In genomic region chr10:70558295-70558694, GRCh38 we compare ENCODE assay signal across 16 cellular contexts. TPM values are rescaled to one million over a fixed set of nuclear protein-coding genes. Genes with fewer than 3 reads are reported as not detected.
DNase-seq lines count a peak whose midpoint lies in the region; ATAC-seq and TF ChIP-seq lines count a peak whose summit lies in the region.
"Had no signal": no experiment of that assay in that cellular context is flagged by ENCODE, and none has a peak within 500 bp of the region (broad histone marks: within the 10 kb centered on the region; RNA-seq: fewer than 3 reads in every experiment).

No MANE protein-coding gene starts in this region.

- DNase-seq in stimulated activated naive CD8-positive, alpha-beta T cell treated with anti-CD3 and anti-CD28 coated beads, Interleukin-15, amount 100 ng/mL, for 72 hours: no peak
- no peak for DNase-seq in glutamatergic neuron
- no peak for DNase-seq in neuronal stem cell (ENCODE audit: low spot score)
- no peak for DNase-seq in activated T-cell treated with anti-CD3 and anti-CD28 coated beads, Interleukin-2, amount 50 U/mL, for 72 hours
- no peak for DNase-seq in GM10266 (ENCODE audit: extremely low spot score)
- no peak for DNase-seq in MG63
- no peak for DNase-seq in uterus
- DNase-seq: cerebellar nuclear complex, GF-D8, NCI-H69 had no signal

- no peak overlapping the region for H2BK120ac ChIP-seq in neuronal stem cell (ENCODE audit: low read depth, low read length)

- H3K79me1 ChIP-seq in neuronal stem cell (ENCODE audit: low read depth, low read length): no peaks in the 10 kb centered on the region

- H3K9ac ChIP-seq in neuronal stem cell (ENCODE audit: low read depth, low read length, poor library complexity): no peak overlapping the region

- H3K18ac ChIP-seq in neuronal stem cell (ENCODE audit: low read length): no peak overlapping the region

- H2AK5ac ChIP-seq in neuronal stem cell (ENCODE audit: low read depth, low read length): no peak overlapping the region

- peak overlapping the region; percentile 71 for H3K27ac Mint-ChIP-seq in stimulated activated naive CD8-positive, alpha-beta T cell treated with anti-CD3 and anti-CD28 coated beads, Interleukin-15, Interleukin-2, amounts not matched to agents 100 ng/mL and 50 ng/mL, for 24 hours
- H3K27ac Mint-ChIP-seq in stimulated activated naive CD8-positive, alpha-beta T cell treated with anti-CD3 and anti-CD28 coated beads, Interleukin-15, amount 100 ng/mL, for 72 hours: no peak overlapping the region
- H3K27ac Mint-ChIP-seq in glutamatergic neuron (ENCODE audit: unreplicated experiment): peak overlapping the region; percentile 40
- no peak overlapping the region for H3K27ac Mint-ChIP-seq in activated T-cell treated with anti-CD3 and anti-CD28 coated beads, Interleukin-2, amount 50 U/mL, for 72 hours

- H3K9me3 ChIP-seq in neuronal stem cell (replicated peaks in 1 of 2; ENCODE audit: control insufficient read depth in 2 of 2, insufficient read depth in 1 of 2, low read depth in 1 of 2, low read length in 2 of 2): no peaks in the 10 kb centered on the region
- no peaks in the 10 kb centered on the region for H3K9me3 ChIP-seq in MG63
- no peaks in the 10 kb centered on the region for H3K9me3 ChIP-seq in uterus

- no peak overlapping the region for H3K4me2 ChIP-seq in neuronal stem cell (ENCODE audit: insufficient read depth, low read length, poor library complexity, severe bottlenecking)

- H3K4me1 Mint-ChIP-seq in stimulated activated naive CD8-positive, alpha-beta T cell treated with anti-CD3 and anti-CD28 coated beads, Interleukin-15, Interleukin-2, amounts not matched to agents 100 ng/mL and 50 ng/mL, for 24 hours (ENCODE audit: low read depth): peaks cover 41% of the 10 kb centered on the region
- H3K4me1 Mint-ChIP-seq in stimulated activated naive CD8-positive, alpha-beta T cell treated with anti-CD3 and anti-CD28 coated beads, Interleukin-15, amount 100 ng/mL, for 72 hours: peaks cover 39% of the 10 kb centered on the region
- H3K4me1 Mint-ChIP-seq in glutamatergic neuron (ENCODE audit: low read depth, unreplicated experiment): peaks cover 21% of the 10 kb centered on the region
- H3K4me1 Mint-ChIP-seq in activated T-cell treated with anti-CD3 and anti-CD28 coated beads, Interleukin-2, amount 50 U/mL, for 72 hours (ENCODE audit: low read depth): peaks cover 22% of the 10 kb centered on the region

- no peaks in the 10 kb centered on the region for H3K9me3 Mint-ChIP-seq in stimulated activated naive CD8-positive, alpha-beta T cell treated with anti-CD3 and anti-CD28 coated beads, Interleukin-15, Interleukin-2, amounts not matched to agents 100 ng/mL and 50 ng/mL, for 24 hours
- no peaks in the 10 kb centered on the region for H3K9me3 Mint-ChIP-seq in stimulated activated naive CD8-positive, alpha-beta T cell treated with anti-CD3 and anti-CD28 coated beads, Interleukin-15, amount 100 ng/mL, for 72 hours
- H3K9me3 Mint-ChIP-seq in glutamatergic neuron (ENCODE audit: unreplicated experiment): peaks cover 6% of the 10 kb centered on the region
- H3K9me3 Mint-ChIP-seq in activated T-cell treated with anti-CD3 and anti-CD28 coated beads, Interleukin-2, amount 50 U/mL, for 72 hours: no peaks in the 10 kb centered on the region
- H3K9me3 Mint-ChIP-seq: CD4-positive, alpha-beta memory T cell; mesothelial cell of epicardium had no signal

- H3K36me3 ChIP-seq in neuronal stem cell (replicated peaks in 1 of 2; ENCODE audit: control insufficient read depth in 2 of 2, insufficient read depth in 2 of 2, low read length in 2 of 2) (no peaks in the 10 kb centered on the region), MG63 (no peaks in the 10 kb centered on the region), uterus (no peaks in the 10 kb centered on the region)

- H3K4me1 ChIP-seq in neuronal stem cell (ENCODE audit: control insufficient read depth in 2 of 2, insufficient read depth in 1 of 2, low read depth in 1 of 2, low read length in 2 of 2) (peaks cover 0 to 9% of the 10 kb centered on the region in 2 donors), uterus (peaks cover 0 to 5% of the 10 kb centered on the region in 2 donors)

- no peak overlapping the region for H2BK12ac ChIP-seq in neuronal stem cell (ENCODE audit: low read length)

- intact Hi-C loops in uterus (cut with DNase I; ENCODE audit: low total_unique reads): no loop called here

- no peak overlapping the region for H3K4ac ChIP-seq in neuronal stem cell (ENCODE audit: low read length)

- H3K27ac ChIP-seq in neuronal stem cell (replicated peaks; ENCODE audit: low read length): no peak overlapping the region
- H3K27ac ChIP-seq in uterus: no peak overlapping the region

- no peak overlapping the region for H3K4me3 ChIP-seq in neuronal stem cell (ENCODE audit: low read length in 2 of 2)
- no peak overlapping the region for H3K4me3 ChIP-seq in MG63
- H3K4me3 ChIP-seq in uterus: no peak overlapping the region

- H2AFZ ChIP-seq in neuronal stem cell (ENCODE audit: low read length): no peak overlapping the region

- peak overlapping the region; percentile 56 for H3K23ac ChIP-seq in neuronal stem cell (ENCODE audit: low read depth, low read length, poor library complexity)

- no peaks in the 10 kb centered on the region for H3K27me3 Mint-ChIP-seq in stimulated activated naive CD8-positive, alpha-beta T cell treated with anti-CD3 and anti-CD28 coated beads, Interleukin-15, Interleukin-2, amounts not matched to agents 100 ng/mL and 50 ng/mL, for 24 hours
- H3K27me3 Mint-ChIP-seq in stimulated activated naive CD8-positive, alpha-beta T cell treated with anti-CD3 and anti-CD28 coated beads, Interleukin-15, amount 100 ng/mL, for 72 hours: no peaks in the 10 kb centered on the region
- peaks cover 10% of the 10 kb centered on the region for H3K27me3 Mint-ChIP-seq in glutamatergic neuron (ENCODE audit: unreplicated experiment)
- H3K27me3 Mint-ChIP-seq in activated T-cell treated with anti-CD3 and anti-CD28 coated beads, Interleukin-2, amount 50 U/mL, for 72 hours (ENCODE audit: low read depth): no peaks in the 10 kb centered on the region
- H3K27me3 Mint-ChIP-seq: CD4-positive, alpha-beta memory T cell had no signal

- H3K27me3 ChIP-seq in neuronal stem cell (ENCODE audit: control insufficient read depth in 3 of 3, insufficient read depth in 3 of 3, low read depth in 1 of 3, low read length in 3 of 3) (no peaks in the 10 kb centered on the region), MG63 (no peaks in the 10 kb centered on the region), uterus (no peaks in the 10 kb centered on the region)

- H2BK5ac ChIP-seq in neuronal stem cell (ENCODE audit: low read length): no peak overlapping the region

- ATAC-seq in stimulated activated naive CD8-positive, alpha-beta T cell treated with anti-CD3 and anti-CD28 coated beads, Interleukin-15, amount 100 ng/mL, for 72 hours: no peak
- no peak for ATAC-seq in activated T-cell treated with anti-CD3 and anti-CD28 coated beads, Interleukin-2, amount 50 U/mL, for 72 hours (replicated peaks in 1 of 2)

- no peak overlapping the region for H2BK15ac ChIP-seq in neuronal stem cell (ENCODE audit: low read length)

- no CpG with 5 or more reads among the region's 11 CpGs for WGBS in neuronal stem cell (ENCODE audit: extremely low coverage in 2 of 2, insufficient read length in 2 of 2, insufficient replicate concordance in 1 of 2), 2 donors

- TF ChIP-seq CTCF in glutamatergic neuron (IDR thresholded peaks at IDR 0.05; ENCODE audit: partially characterized antibody, unreplicated experiment) (no peak), GM10266 (IDR thresholded peaks at IDR 0.05; ENCODE audit: control insufficient read depth, insufficient read depth, low read depth, missing control alignments) (no peak), uterus (IDR thresholded peaks at IDR 0.05) (no peak)

- H3K14ac ChIP-seq in neuronal stem cell (ENCODE audit: low read length): no peak overlapping the region

- no peak for TF ChIP-seq POLR2A in uterus (IDR thresholded peaks at IDR 0.05)

- no peak overlapping the region for H4K91ac ChIP-seq in neuronal stem cell (ENCODE audit: low read depth, low read length, poor library complexity)

- H4K8ac ChIP-seq in neuronal stem cell (ENCODE audit: low read depth, low read length): no peak overlapping the region

- no peak overlapping the region for H3K4me3 Mint-ChIP-seq in stimulated activated naive CD8-positive, alpha-beta T cell treated with anti-CD3 and anti-CD28 coated beads, Interleukin-15, Interleukin-2, amounts not matched to agents 100 ng/mL and 50 ng/mL, for 24 hours
- no peak overlapping the region for H3K4me3 Mint-ChIP-seq in stimulated activated naive CD8-positive, alpha-beta T cell treated with anti-CD3 and anti-CD28 coated beads, Interleukin-15, amount 100 ng/mL, for 72 hours
- no peak overlapping the region for H3K4me3 Mint-ChIP-seq in glutamatergic neuron (ENCODE audit: unreplicated experiment)
- H3K4me3 Mint-ChIP-seq in activated T-cell treated with anti-CD3 and anti-CD28 coated beads, Interleukin-2, amount 50 U/mL, for 72 hours: peak overlapping the region in 1 of 2 donors; percentile 64

- H3K36me3 Mint-ChIP-seq in stimulated activated naive CD8-positive, alpha-beta T cell treated with anti-CD3 and anti-CD28 coated beads, Interleukin-15, Interleukin-2, amounts not matched to agents 100 ng/mL and 50 ng/mL, for 24 hours (ENCODE audit: low read depth): no peaks in the 10 kb centered on the region
- no peaks in the 10 kb centered on the region for H3K36me3 Mint-ChIP-seq in glutamatergic neuron (ENCODE audit: unreplicated experiment)
- H3K36me3 Mint-ChIP-seq in activated T-cell treated with anti-CD3 and anti-CD28 coated beads, Interleukin-2, amount 50 U/mL, for 72 hours (ENCODE audit: insufficient read depth in 2 of 2): no peaks in the 10 kb centered on the region
- H3K36me3 Mint-ChIP-seq: CD4-positive, alpha-beta memory T cell; mesothelial cell of epicardium had no signal

RNA-seq across cellular contexts. Expression of gene PRF1, which starts 44.2 kb away (rescaled TPM):
- total RNA-seq in glutamatergic neuron (ENCODE audit: unreplicated experiment) (2.6 TPM), uterus (1 to 10 TPM in 2 of 4 donors, under 1 TPM in 1, not detected in 1; 0.51 to 8.7 (median 1.1) TPM)
- polyA plus RNA-seq in neuronal stem cell (2013, experiment 1 of 2): not detected
- not detected for polyA plus RNA-seq in neuronal stem cell (2013, experiment 2 of 2)
- total RNA-seq in activated T-cell treated with anti-CD3 and anti-CD28 coated beads, Interleukin-2, amount 50 U/mL, for 72 hours: 100 to 1,000 TPM in 1 of 2 donors, 10 to 100 TPM in 1; 44.5 to 102 TPM
- not detected in 2 replicates for total RNA-seq in MG63 (2014; rRNA removed; shearing (Covaris generic); ENCODE audit: low replicate concordance)
- total RNA-seq: frontal cortex, H4, pulmonary artery endothelial cell had no signal

Comparison
In these comparisons a context has a peak if more than half of its experiments do, and no peak if none do; other contexts are left out.
1. H3K27ac Mint-ChIP-seq: peak in stimulated activated naive CD8-positive, alpha-beta T cell treated with anti-CD3 and anti-CD28 coated beads, Interleukin-15, Interleukin-2, amounts not matched to agents 100 ng/mL and 50 ng/mL, for 24 hours (single experiment) and glutamatergic neuron (single experiment); none in stimulated activated naive CD8-positive, alpha-beta T cell treated with anti-CD3 and anti-CD28 coated beads, Interleukin-15, amount 100 ng/mL, for 72 hours (0 of 2) and activated T-cell treated with anti-CD3 and anti-CD28 coated beads, Interleukin-2, amount 50 U/mL, for 72 hours (single experiment).
2. RNA of gene PRF1, which starts 44.2 kb away (total RNA-seq): 44.5 to 102 TPM in activated T-cell treated with anti-CD3 and anti-CD28 coated beads, Interleukin-2, amount 50 U/mL, for 72 hours; 2.6 TPM in glutamatergic neuron (single experiment), 0.51 to 8.7 TPM in uterus and not detected in MG63; every median in the first group is over 4 times any median in the second.